In genomic region chr9:131237931-131238401, GRCh38 we compare ENCODE assay signal across 8 cellular contexts. TPM values are rescaled to one million over a fixed set of nuclear protein-coding genes. Genes with fewer than 3 reads are reported as not detected.
DNase-seq lines count a peak whose midpoint lies in the region; ATAC-seq, FAIRE-seq and TF ChIP-seq lines count a peak whose summit lies in the region.

No MANE protein-coding gene starts in this region.

- peaks cover 32% of the 10 kb centered on the region for H3K4me1 ChIP-seq in endothelial cell of umbilical vein (ENCODE audit: control insufficient read depth, extremely low read depth, insufficient read depth, low read length)
- H3K4me1 ChIP-seq in naive thymus-derived CD4-positive, alpha-beta T cell (ENCODE audit: control insufficient read depth in 2 of 2, insufficient read depth in 2 of 2, low read length in 2 of 2): peaks cover 42 to 43% of the 10 kb centered on the region in 2 donors

- H3K4me3 Mint-ChIP-seq in naive thymus-derived CD4-positive, alpha-beta T cell: peak overlapping the region; percentile 79 to 89 (median 82)
- H3K4me3 Mint-ChIP-seq in stimulated activated memory B cell treated with anti-CD40 and anti-IgM and Interleukin-4, amounts not matched to agents 10 μg/mL and 1 μg/mL and 100 μg/mL, for 72 hours: peak overlapping the region; percentile 83

- peak overlapping the region; percentile 83 for H3K9ac ChIP-seq in endothelial cell of umbilical vein (replicated peaks; ENCODE audit: extremely low read depth, insufficient read depth, low read length)

- H3K9me3 ChIP-seq in endothelial cell of umbilical vein (replicated peaks; ENCODE audit: control insufficient read depth, insufficient read depth, low read length): no peaks in the 10 kb centered on the region
- no peaks in the 10 kb centered on the region for H3K9me3 ChIP-seq in naive thymus-derived CD4-positive, alpha-beta T cell (ENCODE audit: control insufficient read depth in 2 of 3, low read length in 3 of 3)

- no peaks in the 10 kb centered on the region for H3K27me3 Mint-ChIP-seq in naive thymus-derived CD4-positive, alpha-beta T cell
- no peaks in the 10 kb centered on the region for H3K27me3 Mint-ChIP-seq in stimulated activated memory B cell treated with anti-CD40 and anti-IgM and Interleukin-4, amounts not matched to agents 10 μg/mL and 1 μg/mL and 100 μg/mL, for 72 hours

- dilution Hi-C loops in endothelial cell of umbilical vein (cut with MboI; ENCODE audit: extremely low pct_ligation_motif_present, low sequenced_read_pairs): no loop called here

- CTCF ChIA-PET in endothelial cell of umbilical vein (lab: Charles Lee): interaction anchor here (1.8 to 2.3 kb wide), 3 partner anchors 23 to 98 kb away, joined by 7 to 13 read pairs (median 8); partner anchors contain the start of gene FAM78A
- CTCF ChIA-PET in naive thymus-derived CD4-positive, alpha-beta T cell (lab: Charles Lee): interaction anchor here (1.1 to 1.3 kb wide), 4 partner anchors 12 to 98 kb away, joined by 3 to 4 read pairs (median 3); no protein-coding TSS in a partner anchor

- no peaks in the 10 kb centered on the region for H3K9me1 ChIP-seq in endothelial cell of umbilical vein (replicated peaks; ENCODE audit: control insufficient read depth, extremely low read depth, insufficient read depth, low read length)

- H3K27me3 ChIP-seq in endothelial cell of umbilical vein (ENCODE audit: control insufficient read depth in 2 of 2, insufficient read depth in 2 of 2, low read length in 2 of 2): no peaks in the 10 kb centered on the region
- no peaks in the 10 kb centered on the region for H3K27me3 ChIP-seq in naive thymus-derived CD4-positive, alpha-beta T cell (ENCODE audit: control insufficient read depth in 2 of 2, insufficient read depth in 2 of 2, low read length in 2 of 2)

- no peak for TF ChIP-seq CTCF in endothelial cell of umbilical vein (IDR thresholded peaks at IDR 0.05; ENCODE audit: extremely low read depth in 1 of 2, insufficient read depth in 1 of 2, low read depth in 1 of 2, low read length in 2 of 2)

- H3K27ac Mint-ChIP-seq in naive thymus-derived CD4-positive, alpha-beta T cell: peak overlapping the region; percentile 88 to 97 (median 96)
- peak overlapping the region; percentile 93 for H3K27ac Mint-ChIP-seq in stimulated activated memory B cell treated with anti-CD40 and anti-IgM and Interleukin-4, amounts not matched to agents 10 μg/mL and 1 μg/mL and 100 μg/mL, for 72 hours

- POLR2A ChIA-PET in endothelial cell of umbilical vein (lab: Charles Lee): interaction anchor here (0.6 to 1.6 kb wide), 3 partner anchors 21 to 1045 kb away, joined by 3 to 7 read pairs (median 5); no protein-coding TSS in a partner anchor
- POLR2A ChIA-PET in naive thymus-derived CD4-positive, alpha-beta T cell (lab: Charles Lee): interaction anchor here (0.7 to 9.2 kb wide), 7 partner anchors 9 to 81 kb away, joined by 3 to 132 read pairs (median 5); partner anchors contain the start of gene FAM78A

- TF ChIP-seq POLR2A in GM18505 (IDR thresholded peaks at IDR 0.05; ENCODE audit: borderline replicate concordance, extremely low read depth, insufficient read depth, insufficient read length) (peak; percentile 83), endothelial cell of umbilical vein (IDR thresholded peaks at IDR 0.05; ENCODE audit: low read depth, low read length) (peak; percentile 72)

- peak overlapping the region; percentile 97 for H3K27ac ChIP-seq in endothelial cell of umbilical vein (ENCODE audit: insufficient read depth, low read depth, low read length)
- H3K27ac ChIP-seq in naive thymus-derived CD4-positive, alpha-beta T cell (ENCODE audit: low read depth, low read length): peak overlapping the region; percentile 69

- H3K4me2 ChIP-seq in endothelial cell of umbilical vein (ENCODE audit: insufficient read depth, low read length): peak overlapping the region; percentile 56

- DNase-seq in NCI-H69 (lab: John Stamatoyannopoulos, UW) (peak; percentile 61), endothelial cell of umbilical vein (ENCODE audit: low read depth, low spot score) (peak; percentile 94), NCI-H2081 treated with DMSO at 0.1 percent for 48 hours (lab: John Stamatoyannopoulos, UW) (no peak)
- DNase-seq in activated CD8-positive, alpha-beta memory T cell treated with anti-CD3 and anti-CD28 coated beads for 48 hours (ENCODE audit: low read depth in 2 of 3, low spot score in 2 of 3): peak; percentile 55 to 69 (median 65)
- DNase-seq in naive thymus-derived CD4-positive, alpha-beta T cell: peak; percentile 59 to 89 (median 84)

- no peaks in the 10 kb centered on the region for H4K20me1 ChIP-seq in endothelial cell of umbilical vein (replicated peaks; ENCODE audit: control insufficient read depth, extremely low read depth, insufficient read depth, low read length)

- peak; percentile 96 for FAIRE-seq in endothelial cell of umbilical vein (lab: Jason Lieb, UNC)

- ATAC-seq in GM18505 (IDR thresholded peaks at IDR 0.05; ENCODE audit: unreplicated experiment) (no peak), HG02759 (IDR thresholded peaks at IDR 0.05; ENCODE audit: unreplicated experiment) (peak; percentile 90)
- ATAC-seq in naive thymus-derived CD4-positive, alpha-beta T cell: peak; percentile 94
- ATAC-seq in stimulated activated memory B cell treated with anti-CD40 and anti-IgM and Interleukin-4, amounts not matched to agents 10 μg/mL and 1 μg/mL and 100 μg/mL, for 72 hours: peak; percentile 95

- H3K4me1 Mint-ChIP-seq in naive thymus-derived CD4-positive, alpha-beta T cell: peaks cover 29 to 61% (median 48%) of the 10 kb centered on the region in 7 donors
- peaks cover 15% of the 10 kb centered on the region for H3K4me1 Mint-ChIP-seq in stimulated activated memory B cell treated with anti-CD40 and anti-IgM and Interleukin-4, amounts not matched to agents 10 μg/mL and 1 μg/mL and 100 μg/mL, for 72 hours

- TSS peak; percentile 81 for BruUV-seq in endothelial cell of umbilical vein (replicated peaks; lab: Mats Ljungman, UMichigan)

- peaks cover 0 to 3% (median 0%) of the 10 kb centered on the region in 11 donors for H3K9me3 Mint-ChIP-seq in naive thymus-derived CD4-positive, alpha-beta T cell
- H3K9me3 Mint-ChIP-seq in stimulated activated memory B cell treated with anti-CD40 and anti-IgM and Interleukin-4, amounts not matched to agents 10 μg/mL and 1 μg/mL and 100 μg/mL, for 72 hours: peaks cover 3% of the 10 kb centered on the region

- peaks cover 8 to 16% (median 14%) of the 10 kb centered on the region in 5 donors for H3K36me3 Mint-ChIP-seq in naive thymus-derived CD4-positive, alpha-beta T cell
- peaks cover 19% of the 10 kb centered on the region for H3K36me3 Mint-ChIP-seq in stimulated activated memory B cell treated with anti-CD40 and anti-IgM and Interleukin-4, amounts not matched to agents 10 μg/mL and 1 μg/mL and 100 μg/mL, for 72 hours

- no peaks in the 10 kb centered on the region for H3K79me2 ChIP-seq in endothelial cell of umbilical vein (ENCODE audit: control insufficient read depth, insufficient read depth, low read length)

- intact Hi-C loops in endothelial cell of umbilical vein (cut with micrococcal nuclease): loop anchor here (1.0 kb wide), 6 partner anchors 12 to 121 kb away; no protein-coding TSS in a partner anchor
- intact Hi-C loops in naive thymus-derived CD4-positive, alpha-beta T cell (cut with micrococcal nuclease): loop anchor here (1.0 to 5.0 kb wide), 6 partner anchors 14 to 99 kb away; no protein-coding TSS in a partner anchor

- no peak overlapping the region for H3K4me3 ChIP-seq in endothelial cell of umbilical vein (replicated peaks in 1 of 3; ENCODE audit: insufficient read depth in 1 of 3, low read depth in 1 of 3, low read length in 3 of 3)
- peak overlapping the region; percentile 18 for H3K4me3 ChIP-seq in naive thymus-derived CD4-positive, alpha-beta T cell (ENCODE audit: low read length)

- H2AFZ ChIP-seq in endothelial cell of umbilical vein (ENCODE audit: low read depth, low read length): peak overlapping the region; percentile 21

- H3K36me3 ChIP-seq in endothelial cell of umbilical vein (ENCODE audit: control insufficient read depth in 2 of 2, extremely low read depth in 1 of 2, insufficient read depth in 2 of 2, low read length in 2 of 2): peaks cover 0 to 15% of the 10 kb centered on the region in 2 experiments
- peaks cover 0 to 26% (median 0%) of the 10 kb centered on the region in 3 experiments for H3K36me3 ChIP-seq in naive thymus-derived CD4-positive, alpha-beta T cell (ENCODE audit: control insufficient read depth in 2 of 3, insufficient read depth in 3 of 3, low read length in 3 of 3)

TF ChIP-seq in endothelial cell of umbilical vein, 7 proteins besides CTCF, POLR2A, EP300 and RAD21 (continues in another document):
- TF ChIP-seq MAX (IDR thresholded peaks at IDR 0.05; ENCODE audit: insufficient read depth, insufficient read length): no peak
- no peak for TF ChIP-seq MYC (IDR thresholded peaks at IDR 0.05; ENCODE audit: low read depth, low read length)
- TF ChIP-seq POLR2AphosphoS5 (IDR thresholded peaks at IDR 0.05; ENCODE audit: insufficient read depth, low read depth, low read length): no peak

RNA-seq across cellular contexts. Expression of gene FAM78A, which starts 38.3 kb away (rescaled TPM):
- total RNA-seq in endothelial cell of umbilical vein: 26.6 and 34.0 TPM in 2 replicates
- polyA plus RNA-seq in endothelial cell of umbilical vein: 37.4 and 45.9 TPM in 2 replicates
- polyA plus RNA-seq in endothelial cell of umbilical vein (2011; cell fraction: cytosol; rRNA removed): 17.4 and 21.6 TPM in 2 replicates
- polyA plus RNA-seq in endothelial cell of umbilical vein (2011; cell fraction: nucleus; rRNA removed): 17.3 and 22.0 TPM in 2 replicates
- polyA plus RNA-seq in endothelial cell of umbilical vein (2012): 11.4 and 14.4 TPM in 2 replicates
- polyA minus RNA-seq in endothelial cell of umbilical vein: 30.2 and 36.7 TPM in 2 replicates
- 15.3 TPM for polyA minus RNA-seq in endothelial cell of umbilical vein (2011; cell fraction: cytosol; rRNA and poly(A)+ RNA removed)
- polyA minus RNA-seq in endothelial cell of umbilical vein (2011; cell fraction: nucleus; rRNA and poly(A)+ RNA removed): 8.5 and 17.8 TPM in 2 replicates
- 100 to 1,000 TPM in 3 of 5 experiments, 10 to 100 TPM in 2; 64.6 to 114 (median 104) TPM for total RNA-seq in naive thymus-derived CD4-positive, alpha-beta T cell
- polyA plus RNA-seq in naive thymus-derived CD4-positive, alpha-beta T cell: 10 to 100 TPM; 10.5 to 24.8 TPM

RNA-seq across cellular contexts. Expression of gene PLPP7, which starts 51.6 kb away (rescaled TPM):
- total RNA-seq in endothelial cell of umbilical vein: 0.83 and 2.1 TPM in 2 replicates
- 2.7 and 3.8 TPM in 2 replicates for polyA plus RNA-seq in endothelial cell of umbilical vein
- polyA plus RNA-seq in endothelial cell of umbilical vein (2011; cell fraction: cytosol; rRNA removed): 1.8 and 2.7 TPM in 2 replicates
- 1.7 and 2.0 TPM in 2 replicates for polyA plus RNA-seq in endothelial cell of umbilical vein (2011; cell fraction: nucleus; rRNA removed)
- 1.6 and 5.0 TPM in 2 replicates for polyA plus RNA-seq in endothelial cell of umbilical vein (2012)
- polyA minus RNA-seq in endothelial cell of umbilical vein: 1.2 and 2.0 TPM in 2 replicates
- 0.61 TPM for polyA minus RNA-seq in endothelial cell of umbilical vein (2011; cell fraction: cytosol; rRNA and poly(A)+ RNA removed)
- polyA minus RNA-seq in endothelial cell of umbilical vein (2011; cell fraction: nucleus; rRNA and poly(A)+ RNA removed): 0.82 and 1.6 TPM in 2 replicates
- total RNA-seq in naive thymus-derived CD4-positive, alpha-beta T cell: under 1 TPM in 4 of 5 experiments, not detected in 1; 0.12 to 0.24 (median 0.14) TPM
- polyA plus RNA-seq in naive thymus-derived CD4-positive, alpha-beta T cell: under 1 TPM; 0.24 to 0.71 TPM
